30 cellular contexts compared by ENCODE assay signal in the genomic region with DNA sequence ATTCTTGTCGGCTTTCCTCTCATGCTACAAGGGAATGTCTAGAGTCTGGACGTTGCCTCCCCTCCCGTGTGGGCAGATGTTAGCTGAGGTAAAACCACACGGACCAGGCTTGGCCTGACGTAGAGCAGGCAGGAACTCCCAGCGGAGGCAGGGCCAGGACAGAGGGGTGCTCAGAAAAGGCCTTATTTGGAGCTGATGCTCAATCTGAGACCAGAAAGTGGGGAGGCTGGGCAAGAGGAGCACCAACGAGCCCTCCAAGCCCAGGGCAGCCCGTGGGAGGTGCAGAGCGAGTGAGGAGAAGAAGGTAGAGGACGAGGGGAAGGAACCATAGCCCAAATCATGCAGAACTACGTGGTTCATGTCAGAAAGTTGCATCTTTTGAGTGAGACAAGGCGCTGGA. TPM values are rescaled to one million over a fixed set of nuclear protein-coding genes. Genes with fewer than 3 reads are reported as not detected.
DNase-seq lines count a peak whose midpoint lies in the region; ATAC-seq and TF ChIP-seq lines count a peak whose summit lies in the region.
"Had no signal": no experiment of that assay in that cellular context is flagged by ENCODE, and none has a peak within 500 bp of the region (broad histone marks: within the 10 kb centered on the region; RNA-seq: fewer than 3 reads in every experiment).

No MANE protein-coding gene starts in this region.

- H3K4me3 ChIP-seq in GM06990 (replicated peaks; ENCODE audit: low read depth, low read length) (no peak overlapping the region), colonic mucosa (no peak overlapping the region)
- H3K4me3 ChIP-seq: K562, Peyer's patch, psoas muscle, SJSA1, suprapubic skin, uterus had no signal

- H3K9ac ChIP-seq in colonic mucosa (ENCODE audit: low read depth in 2 of 2, low read length in 2 of 2), result no peak overlapping the region

- H3K27me3 ChIP-seq in GM06990 (replicated peaks; ENCODE audit: control insufficient read depth, insufficient read depth, low read length) (no peaks in the 10 kb centered on the region), colonic mucosa (no peaks in the 10 kb centered on the region)
- H3K27me3 ChIP-seq: neutrophil, Peyer's patch, uterus had no signal

- intact Hi-C loops in colonic mucosa (cut with DNase I), result no loop called here

- ATAC-seq in GM21717 (IDR thresholded peaks at IDR 0.05; ENCODE audit: unreplicated experiment), result peak; percentile 48
- no peak for ATAC-seq in activated T-cell treated with anti-CD3 and anti-CD28 coated beads, Interleukin-2, amount 50 U/mL, for 4 hours
- ATAC-seq: activated CD4-positive, alpha-beta T cell treated with anti-CD3 and anti-CD28 coated beads for 36 hours; K562; psoas muscle had no signal

- H3K4me3 Mint-ChIP-seq in osteocyte (ENCODE audit: unreplicated experiment), result no peak overlapping the region
- no peak overlapping the region for H3K4me3 Mint-ChIP-seq in activated T-cell treated with anti-CD3 and anti-CD28 coated beads, Interleukin-2, amount 50 U/mL, for 4 hours
- H3K4me3 Mint-ChIP-seq: activated CD4-positive, alpha-beta T cell treated with anti-CD3 and anti-CD28 coated beads for 36 hours; activated naive CD4-positive, alpha-beta T cell treated with anti-CD3 and anti-CD28 coated beads, Interleukin-2, amount 50 U/mL, for 24 hours; memory B cell; T-helper 1 cell treated with Interleukin-12 subunit alpha and Interleukin-12 subunit beta and Interleukin-4 antibody, amounts not matched to agents 30 μg/mL and 1 μg/mL, for 36 hours had no signal

- H3K4me1 Mint-ChIP-seq in osteocyte (ENCODE audit: unreplicated experiment), result no peaks in the 10 kb centered on the region
- peaks cover 1% of the 10 kb centered on the region for H3K4me1 Mint-ChIP-seq in activated T-cell treated with anti-CD3 and anti-CD28 coated beads, Interleukin-2, amount 50 U/mL, for 4 hours (ENCODE audit: low read depth)
- H3K4me1 Mint-ChIP-seq: activated CD4-positive, alpha-beta T cell treated with anti-CD3 and anti-CD28 coated beads for 36 hours; activated naive CD4-positive, alpha-beta T cell treated with anti-CD3 and anti-CD28 coated beads, Interleukin-2, amount 50 U/mL, for 24 hours had no signal

- POLR2A ChIA-PET in GM10248 (lab: Yijun Ruan, JAX), result no interaction called here

- CTCF ChIA-PET in GM10248 (lab: Yijun Ruan, JAX), result interaction anchor here (1.2 kb wide), 1 partner anchor 21 kb away, joined by 3 read pairs; no protein-coding TSS in a partner anchor

- no peaks in the 10 kb centered on the region for H3K9me3 ChIP-seq in colonic mucosa
- H3K9me3 ChIP-seq: neutrophil, Peyer's patch, psoas muscle, SJSA1, suprapubic skin, uterus had no signal

- DNase-seq in GM06990 (ENCODE audit: extremely low read depth, insufficient read length) (peak; percentile 18), colonic mucosa (peak; percentile 4), osteocyte (ENCODE audit: extremely low spot score, unreplicated experiment) (peak; percentile 65), AG08396 (ENCODE audit: low spot score) (no peak), GM10248 (ENCODE audit: extremely low spot score) (no peak), cerebellar nuclear complex (lab: John Stamatoyannopoulos, UW) (no peak)
- DNase-seq in activated T-cell treated with anti-CD3 and anti-CD28 coated beads, Interleukin-2, amount 50 U/mL, for 4 hours, result no peak
- DNase-seq: activated CD4-positive, alpha-beta T cell treated with anti-CD3 and anti-CD28 coated beads for 36 hours; aorta; Calu3; caudate nucleus; NCI-H146; NCI-H510A; psoas muscle had no signal

- no peak overlapping the region for H3K27ac ChIP-seq in colonic mucosa
- H3K27ac ChIP-seq: C4-2B, neutrophil, Peyer's patch, psoas muscle, SJSA1, suprapubic skin, uterus had no signal

- H3K4me1 ChIP-seq in colonic mucosa, result no peaks in the 10 kb centered on the region
- H3K4me1 ChIP-seq: Peyer's patch, psoas muscle, SJSA1, suprapubic skin, uterus had no signal

- H3K9me3 Mint-ChIP-seq in osteocyte (ENCODE audit: unreplicated experiment), result peaks cover 9% of the 10 kb centered on the region
- H3K9me3 Mint-ChIP-seq in activated T-cell treated with anti-CD3 and anti-CD28 coated beads, Interleukin-2, amount 50 U/mL, for 4 hours, result peaks cover 5% of the 10 kb centered on the region
- H3K9me3 Mint-ChIP-seq: T-helper 1 cell treated with Interleukin-12 subunit alpha and Interleukin-12 subunit beta and Interleukin-4 antibody, amounts not matched to agents 30 μg/mL and 1 μg/mL, for 36 hours had no signal

- H3K27ac Mint-ChIP-seq in osteocyte (ENCODE audit: unreplicated experiment), result no peak overlapping the region
- H3K27ac Mint-ChIP-seq: activated CD4-positive, alpha-beta T cell treated with anti-CD3 and anti-CD28 coated beads for 36 hours; activated naive CD4-positive, alpha-beta T cell treated with anti-CD3 and anti-CD28 coated beads, Interleukin-2, amount 50 U/mL, for 24 hours; memory B cell; T-helper 1 cell treated with Interleukin-12 subunit alpha and Interleukin-12 subunit beta and Interleukin-4 antibody, amounts not matched to agents 30 μg/mL and 1 μg/mL, for 36 hours had no signal

- TF ChIP-seq CTCF in GM06990 (IDR thresholded peaks at IDR 0.05; ENCODE audit: insufficient read depth, low read length, poor library complexity, severe bottlenecking) (no peak), colonic mucosa (IDR thresholded peaks at IDR 0.05) (no peak), osteocyte (IDR thresholded peaks at IDR 0.05) (no peak), GM10248 (IDR thresholded peaks at IDR 0.05; ENCODE audit: control extremely low read depth, extremely low read depth, low read depth, missing control alignments) (no peak)

- H3K36me3 Mint-ChIP-seq in osteocyte (ENCODE audit: unreplicated experiment), result no peaks in the 10 kb centered on the region
- no peaks in the 10 kb centered on the region for H3K36me3 Mint-ChIP-seq in activated T-cell treated with anti-CD3 and anti-CD28 coated beads, Interleukin-2, amount 50 U/mL, for 4 hours (ENCODE audit: insufficient read depth)
- H3K36me3 Mint-ChIP-seq: activated naive CD4-positive, alpha-beta T cell treated with anti-CD3 and anti-CD28 coated beads, Interleukin-2, amount 50 U/mL, for 24 hours had no signal

- H3K36me3 ChIP-seq in GM06990 (ENCODE audit: control insufficient read depth, insufficient read depth, low read length), result no peaks in the 10 kb centered on the region
- H3K36me3 ChIP-seq in colonic mucosa, result no peaks in the 10 kb centered on the region
- H3K36me3 ChIP-seq: neutrophil, Peyer's patch, SJSA1, suprapubic skin, uterus had no signal

- no peaks in the 10 kb centered on the region for H3K27me3 Mint-ChIP-seq in osteocyte (ENCODE audit: unreplicated experiment)
- H3K27me3 Mint-ChIP-seq in activated T-cell treated with anti-CD3 and anti-CD28 coated beads, Interleukin-2, amount 50 U/mL, for 4 hours (ENCODE audit: low read depth), result peaks cover 2% of the 10 kb centered on the region

RNA-seq across cellular contexts. Expression of a gene that starts 9.0 kb away (rescaled TPM):
- not detected for total RNA-seq in colonic mucosa
- total RNA-seq in osteocyte, result not detected in 2 replicates
- total RNA-seq in activated T-cell treated with anti-CD3 and anti-CD28 coated beads, Interleukin-2, amount 50 U/mL, for 4 hours, result not detected
- total RNA-seq: activated CD4-positive, alpha-beta T cell treated with anti-CD3 and anti-CD28 coated beads for 36 hours; aorta; Calu3; dermis microvascular lymphatic vessel endothelial cell; endothelial cell of umbilical vein; HT1080; K562; myocyte; Peyer's patch; psoas muscle; SJSA1; skeletal muscle tissue; suprapubic skin; uterus had no signal

Comparison
In these comparisons a context has a peak if more than half of its experiments do, and no peak if none do; other contexts are left out.
1. DNase-seq: peak in GM06990 (single experiment), colonic mucosa (single experiment) and osteocyte (single experiment); none in AG08396 (single experiment), GM10248 (single experiment), activated T-cell treated with anti-CD3 and anti-CD28 coated beads, Interleukin-2, amount 50 U/mL, for 4 hours (single experiment) and cerebellar nuclear complex (0 of 2).